9 cellular contexts compared by ENCODE assay signal in the genomic region with DNA sequence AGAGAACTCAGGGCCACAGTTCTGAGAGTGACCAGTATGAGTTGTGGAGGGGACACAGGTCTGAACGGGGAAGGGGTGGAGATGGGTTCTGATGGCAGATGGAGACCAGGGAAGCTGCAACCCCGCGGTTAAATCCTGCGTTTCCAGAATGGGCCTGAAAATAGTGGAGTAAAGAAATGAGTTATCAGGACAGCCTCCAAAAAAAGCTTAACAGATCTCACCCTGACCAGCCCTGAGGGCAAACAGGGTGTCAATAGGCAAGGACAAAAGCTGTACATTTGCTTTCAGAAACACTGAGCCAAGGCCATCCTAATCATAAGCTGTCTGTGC. TPM values are rescaled to one million over a fixed set of nuclear protein-coding genes. Genes with fewer than 3 reads are reported as not detected.
DNase-seq lines count a peak whose midpoint lies in the region; ATAC-seq and TF ChIP-seq lines count a peak whose summit lies in the region.
"Had no signal": no experiment of that assay in that cellular context is flagged by ENCODE, and none has a peak within 500 bp of the region (broad histone marks: within the 10 kb centered on the region; RNA-seq: fewer than 3 reads in every experiment).

No MANE protein-coding gene starts in this region.

- no peak for TF ChIP-seq CTCF in KMS-11 (conservative IDR thresholded peaks at IDR 0.05; ENCODE audit: low read depth, low read length)
- no peak for TF ChIP-seq CTCF in endothelial cell (IDR thresholded peaks at IDR 0.05; ENCODE audit: unreplicated experiment)
- no peak for TF ChIP-seq CTCF in omental fat pad (IDR thresholded peaks at IDR 0.05)

- H2AFZ ChIP-seq in KMS-11 (ENCODE audit: low read depth), result peak overlapping the region; percentile 84

- H3K36me3 Mint-ChIP-seq in CD8-positive, alpha-beta memory T cell, result no peaks in the 10 kb centered on the region
- no peaks in the 10 kb centered on the region for H3K36me3 Mint-ChIP-seq in endothelial cell (ENCODE audit: low read depth, unreplicated experiment)

- H3K27ac ChIP-seq in CD8-positive, alpha-beta memory T cell (ENCODE audit: low read depth, low read length), result no peak overlapping the region
- H3K27ac ChIP-seq in KMS-11, result no peak overlapping the region

- peak; percentile 32 for ATAC-seq in omental fat pad (ENCODE audit: low FRiP score)
- no peak for ATAC-seq in HG02840 (IDR thresholded peaks at IDR 0.05; ENCODE audit: low FRiP score, unreplicated experiment)

- POLR2A ChIA-PET in CD8-positive, alpha-beta memory T cell (lab: Charles Lee), result no interaction called here

- H3K4me2 ChIP-seq in KMS-11, result peak overlapping the region; percentile 76

- no peaks in the 10 kb centered on the region for H3K4me1 ChIP-seq in CD8-positive, alpha-beta memory T cell (ENCODE audit: insufficient read depth, low read length)
- no peaks in the 10 kb centered on the region for H3K4me1 ChIP-seq in KMS-11 (ENCODE audit: low read depth, poor library complexity, severe bottlenecking)

- peaks cover 8% of the 10 kb centered on the region for H3K27me3 ChIP-seq in CD8-positive, alpha-beta memory T cell (ENCODE audit: insufficient read depth, low read length, poor library complexity, severe bottlenecking)
- H3K27me3 ChIP-seq in KMS-11 (ENCODE audit: insufficient read depth, low read depth), result no peaks in the 10 kb centered on the region

- H4K20me1 ChIP-seq in KMS-11 (ENCODE audit: insufficient read depth), result no peaks in the 10 kb centered on the region

- no peak overlapping the region for H3K27ac Mint-ChIP-seq in CD8-positive, alpha-beta memory T cell
- no peak overlapping the region for H3K27ac Mint-ChIP-seq in endothelial cell (ENCODE audit: unreplicated experiment)

- H3K9me3 ChIP-seq in CD8-positive, alpha-beta memory T cell (ENCODE audit: low read length), result no peaks in the 10 kb centered on the region

- peaks cover 6 to 15% (median 9%) of the 10 kb centered on the region in 3 donors for H3K4me1 Mint-ChIP-seq in CD8-positive, alpha-beta memory T cell
- peaks cover 5% of the 10 kb centered on the region for H3K4me1 Mint-ChIP-seq in endothelial cell (ENCODE audit: unreplicated experiment)

- peaks cover 0 to 2% (median 0%) of the 10 kb centered on the region in 5 donors for H3K9me3 Mint-ChIP-seq in CD8-positive, alpha-beta memory T cell
- H3K9me3 Mint-ChIP-seq in endothelial cell (ENCODE audit: unreplicated experiment), result no peaks in the 10 kb centered on the region

- no peaks in the 10 kb centered on the region for H3K36me3 ChIP-seq in CD8-positive, alpha-beta memory T cell (ENCODE audit: insufficient read depth, low read length)
- no peaks in the 10 kb centered on the region for H3K36me3 ChIP-seq in KMS-11 (ENCODE audit: insufficient read depth)

- no peak for DNase-seq in CD8-positive, alpha-beta memory T cell
- DNase-seq in endothelial cell (ENCODE audit: low spot score) (no peak), omental fat pad (ENCODE audit: low spot score) (no peak), putamen (ENCODE audit: low spot score) (no peak), NCI-H146 treated with DMSO at 0.1 percent for 48 hours (lab: John Stamatoyannopoulos, UW; ENCODE audit: unreplicated experiment) (no peak)
- DNase-seq in central memory CD4-positive, alpha-beta T cell, result no peak

- H3K79me2 ChIP-seq in KMS-11 (ENCODE audit: insufficient read depth, low read depth), result no peaks in the 10 kb centered on the region

- peak overlapping the region in 5 of 7 donors; percentile 38 to 78 (median 70) for H3K4me3 Mint-ChIP-seq in CD8-positive, alpha-beta memory T cell
- peak overlapping the region; percentile 93 for H3K4me3 Mint-ChIP-seq in endothelial cell (ENCODE audit: unreplicated experiment)

- peaks cover 35 to 57% of the 10 kb centered on the region in 2 donors for H3K27me3 Mint-ChIP-seq in CD8-positive, alpha-beta memory T cell
- peaks cover 4% of the 10 kb centered on the region for H3K27me3 Mint-ChIP-seq in endothelial cell (ENCODE audit: unreplicated experiment)

- no peak overlapping the region for H3K4me3 ChIP-seq in CD8-positive, alpha-beta memory T cell (ENCODE audit: low read length)
- no peak overlapping the region for H3K4me3 ChIP-seq in KMS-11 (IDR thresholded peaks at IDR 0.05; ENCODE audit: insufficient read depth, low read depth, low read length)

- peak overlapping the region; percentile 27; the same call in 1 of the 2 replicates for H3K9ac ChIP-seq in KMS-11

- CTCF ChIA-PET in CD8-positive, alpha-beta memory T cell (lab: Charles Lee), result interaction anchor here (1.0 kb wide), 1 partner anchor 14 kb away, joined by 3 read pairs; no protein-coding TSS in a partner anchor

RNA-seq across cellular contexts. Expression of gene RTN1, which starts 0.6 kb away (rescaled TPM):
- total RNA-seq in CD8-positive, alpha-beta memory T cell, result under 1 TPM in 1 of 2 experiments, not detected in 1; 0.13 TPM
- not detected for polyA plus RNA-seq in CD8-positive, alpha-beta memory T cell
- total RNA-seq in endothelial cell (ENCODE audit: unreplicated experiment), result 2.1 TPM
- 10 to 100 TPM; 12.0 to 50.0 (median 20.6) TPM for total RNA-seq in omental fat pad
- total RNA-seq: RPMI7951 had no signal

RNA-seq across cellular contexts. Expression of gene LRRC9, which starts 48.8 kb away (rescaled TPM):
- total RNA-seq in CD8-positive, alpha-beta memory T cell, result not detected
- polyA plus RNA-seq in CD8-positive, alpha-beta memory T cell, result not detected
- total RNA-seq in endothelial cell (ENCODE audit: unreplicated experiment), result 0.38 TPM
- total RNA-seq in omental fat pad, result under 1 TPM in 2 of 4 donors, not detected in 2; 0.16 to 0.25 TPM
- total RNA-seq: RPMI7951 had no signal
